Comparison of ENCODE assay signal across 22 cellular contexts in genomic region chr7:21106296-21106732, GRCh38.
DNase-seq lines count a peak whose midpoint lies in the region; ATAC-seq and TF ChIP-seq lines count a peak whose summit lies in the region.
"Had no signal": no experiment of that assay in that cellular context is flagged by ENCODE, and none has a peak within 500 bp of the region (broad histone marks: within the 10 kb centered on the region; RNA-seq: fewer than 3 reads in every experiment).

No MANE protein-coding gene starts in this region.

- H3K18ac ChIP-seq in trophoblast cell (ENCODE audit: low read length), result no peak overlapping the region

- no peak overlapping the region for H3K4me3 Mint-ChIP-seq in MCF 10A (ENCODE audit: unreplicated experiment)
- H3K4me3 Mint-ChIP-seq: B cell, CD14-positive monocyte had no signal

- H2AFZ ChIP-seq in trophoblast cell (ENCODE audit: insufficient read depth, low read length, poor library complexity), result no peak overlapping the region

- H3K4me3 ChIP-seq in breast epithelium (no peak overlapping the region), epithelial cell of esophagus (ENCODE audit: low read length) (no peak overlapping the region), mucosa of descending colon (no peak overlapping the region), trophoblast cell (ENCODE audit: low read depth, low read length) (no peak overlapping the region)

- peak; percentile 33 for ATAC-seq in mucosa of descending colon
- ATAC-seq in HG02870 (IDR thresholded peaks at IDR 0.05; ENCODE audit: unreplicated experiment), result no peak

- no peak overlapping the region for H2AK5ac ChIP-seq in trophoblast cell (ENCODE audit: low read length)

- H4K91ac ChIP-seq in trophoblast cell (ENCODE audit: low read depth, low read length), result no peak overlapping the region

- H3K79me1 ChIP-seq in trophoblast cell (ENCODE audit: low read length), result no peaks in the 10 kb centered on the region

- no peak overlapping the region for H2BK5ac ChIP-seq in trophoblast cell (ENCODE audit: low read depth, low read length, poor library complexity)

- no peaks in the 10 kb centered on the region for H3K9me3 Mint-ChIP-seq in MCF 10A (ENCODE audit: unreplicated experiment)

- no peak overlapping the region for H3K4ac ChIP-seq in trophoblast cell (ENCODE audit: low read depth, low read length)

- no peaks in the 10 kb centered on the region for H3K36me3 Mint-ChIP-seq in MCF 10A (ENCODE audit: insufficient read depth, unreplicated experiment)
- H3K36me3 Mint-ChIP-seq: CD14-positive monocyte had no signal

- TF ChIP-seq POLR2A in breast epithelium (IDR thresholded peaks at IDR 0.05), result no peak

- TF ChIP-seq CTCF in MCF 10A (IDR thresholded peaks at IDR 0.05; ENCODE audit: unreplicated experiment) (no peak), breast epithelium (IDR thresholded peaks at IDR 0.05) (no peak), RWPE1 (conservative IDR thresholded peaks at IDR 0.05; ENCODE audit: low read depth) (no peak), epithelial cell of esophagus (IDR thresholded peaks at IDR 0.05; ENCODE audit: insufficient read depth, low read depth, low read length, missing control alignments) (no peak), mucosa of descending colon (IDR thresholded peaks at IDR 0.05) (no peak)

- H3K27ac ChIP-seq in breast epithelium (no peak overlapping the region), RWPE1 (no peak overlapping the region), trophoblast cell (ENCODE audit: low read depth, low read length) (no peak overlapping the region)

- H3K4me2 ChIP-seq in trophoblast cell (ENCODE audit: low read length), result no peak overlapping the region
- H3K4me2 ChIP-seq: SK-N-SH had no signal

- no peak overlapping the region for H3K23ac ChIP-seq in trophoblast cell (ENCODE audit: low read length)

- intact Hi-C loops in MCF 10A (cut with micrococcal nuclease) (loop anchor here (5.0 kb wide), 1 partner anchor 94 kb away; no protein-coding TSS in a partner anchor), breast epithelium (cut with DNase I; ENCODE audit: low total_unique reads) (no loop called here), mucosa of descending colon (cut with DNase I, micrococcal nuclease) (no loop called here)

- H3K27me3 ChIP-seq in breast epithelium (peaks cover 0 to 4% of the 10 kb centered on the region in 2 donors), trophoblast cell (ENCODE audit: insufficient read depth, low read length) (no peaks in the 10 kb centered on the region)

- peak; percentile 81 for DNase-seq in MCF 10A (ENCODE audit: unreplicated experiment)
- no peak for DNase-seq in breast epithelium (ENCODE audit: low spot score in 2 of 2)
- DNase-seq in RWPE1 (ENCODE audit: low spot score), result peak; percentile 77
- DNase-seq in epithelial cell of esophagus (ENCODE audit: low read depth), result peak; percentile 91
- DNase-seq in mucosa of descending colon, result no peak
- no peak for DNase-seq in LoVo (ENCODE audit: low spot score)
- no peak for DNase-seq in trophoblast cell
- DNase-seq: DMS53, Kasumi-1, MM.1S, NCI-H1092, NCI-H1436, NCI-H1930, NCI-H2227 treated with DMSO at 0.1 percent for 48 hours, NCI-H510A treated with DMSO at 0.1 percent for 48 hours, OCI-M1, RPMI8226, SIG-M5, SK-N-SH had no signal

- CTCF ChIA-PET in MCF 10A (lab: Yijun Ruan, JAX), result interaction anchor here (0.6 to 0.7 kb wide), 2 partner anchors 36 to 97 kb away, joined by 3 read pairs; no protein-coding TSS in a partner anchor
- CTCF ChIA-PET in RWPE1 (lab: Yijun Ruan, JAX), result no interaction called here

- no peaks in the 10 kb centered on the region for H3K9me3 ChIP-seq in breast epithelium
- H3K9me3 ChIP-seq in mucosa of descending colon, result no peaks in the 10 kb centered on the region
- H3K9me3 ChIP-seq in trophoblast cell (ENCODE audit: insufficient read depth, low read depth, low read length), result peaks cover 3% of the 10 kb centered on the region
- H3K9me3 ChIP-seq: SK-N-SH had no signal

- no peak overlapping the region for H2BK12ac ChIP-seq in trophoblast cell (ENCODE audit: low read length)

- WGBS in trophoblast cell (ENCODE audit: extremely low coverage, insufficient coverage, insufficient read length), result no CpG with 5 or more reads among the region's 4 CpGs

- H3K27ac Mint-ChIP-seq in MCF 10A (ENCODE audit: low read depth, unreplicated experiment), result peak overlapping the region; percentile 66
- H3K27ac Mint-ChIP-seq: B cell, CD14-positive monocyte had no signal

- peaks cover 33% of the 10 kb centered on the region for H3K4me1 Mint-ChIP-seq in MCF 10A (ENCODE audit: insufficient read depth, unreplicated experiment)
- H3K4me1 Mint-ChIP-seq: B cell, CD14-positive monocyte had no signal

- H3K27me3 Mint-ChIP-seq in MCF 10A (ENCODE audit: insufficient read depth, unreplicated experiment), result no peaks in the 10 kb centered on the region

- H3K4me1 ChIP-seq in breast epithelium, result no peaks in the 10 kb centered on the region
- peaks cover 26% of the 10 kb centered on the region for H3K4me1 ChIP-seq in mucosa of descending colon (ENCODE audit: low read depth)
- no peaks in the 10 kb centered on the region for H3K4me1 ChIP-seq in trophoblast cell (ENCODE audit: control insufficient read depth in 1 of 2, insufficient read depth in 2 of 2, low read length in 2 of 2)

- POLR2A ChIA-PET in MCF 10A (lab: Yijun Ruan, JAX) (interaction anchor here (0.6 to 1.2 kb wide), 6 partner anchors 30 to 1763 kb away, joined by 3 to 4 read pairs (median 3); no protein-coding TSS in a partner anchor), RWPE1 (lab: Yijun Ruan, JAX; ENCODE audit: low non-redundant PET) (no interaction called here)

- H3K36me3 ChIP-seq in breast epithelium (no peaks in the 10 kb centered on the region), mucosa of descending colon (ENCODE audit: low read depth) (no peaks in the 10 kb centered on the region), trophoblast cell (ENCODE audit: control insufficient read depth in 1 of 2, insufficient read depth in 2 of 2, low read length in 2 of 2) (no peaks in the 10 kb centered on the region)

- no TSS peak for BruUV-seq in MCF 10A (replicated peaks; lab: Mats Ljungman, UMichigan)

- no peaks in the 10 kb centered on the region for H3K79me2 ChIP-seq in trophoblast cell (ENCODE audit: control insufficient read depth, insufficient read depth, low read length, poor library complexity)

- no peak overlapping the region for H3K9ac ChIP-seq in trophoblast cell (ENCODE audit: low read length)
- H3K9ac ChIP-seq: SK-N-SH had no signal

- no peak overlapping the region for H4K12ac ChIP-seq in trophoblast cell (ENCODE audit: low read depth, low read length)

- H3K14ac ChIP-seq in trophoblast cell (ENCODE audit: low read length), result no peak overlapping the region

- H4K8ac ChIP-seq in trophoblast cell (ENCODE audit: low read depth, low read length), result no peak overlapping the region

- H2BK120ac ChIP-seq in trophoblast cell (ENCODE audit: insufficient read depth, low read length, poor library complexity), result no peak overlapping the region

Comparison
In these comparisons a context has a peak if more than half of its experiments do, and no peak if none do; other contexts are left out.
1. DNase-seq: peak in MCF 10A (single experiment), RWPE1 (single experiment) and epithelial cell of esophagus (single experiment); none in breast epithelium (0 of 2), mucosa of descending colon (0 of 3), LoVo (single experiment) and trophoblast cell (0 of 2).